Comparison of ENCODE assay signal across 8 cellular contexts in the genomic region with DNA sequence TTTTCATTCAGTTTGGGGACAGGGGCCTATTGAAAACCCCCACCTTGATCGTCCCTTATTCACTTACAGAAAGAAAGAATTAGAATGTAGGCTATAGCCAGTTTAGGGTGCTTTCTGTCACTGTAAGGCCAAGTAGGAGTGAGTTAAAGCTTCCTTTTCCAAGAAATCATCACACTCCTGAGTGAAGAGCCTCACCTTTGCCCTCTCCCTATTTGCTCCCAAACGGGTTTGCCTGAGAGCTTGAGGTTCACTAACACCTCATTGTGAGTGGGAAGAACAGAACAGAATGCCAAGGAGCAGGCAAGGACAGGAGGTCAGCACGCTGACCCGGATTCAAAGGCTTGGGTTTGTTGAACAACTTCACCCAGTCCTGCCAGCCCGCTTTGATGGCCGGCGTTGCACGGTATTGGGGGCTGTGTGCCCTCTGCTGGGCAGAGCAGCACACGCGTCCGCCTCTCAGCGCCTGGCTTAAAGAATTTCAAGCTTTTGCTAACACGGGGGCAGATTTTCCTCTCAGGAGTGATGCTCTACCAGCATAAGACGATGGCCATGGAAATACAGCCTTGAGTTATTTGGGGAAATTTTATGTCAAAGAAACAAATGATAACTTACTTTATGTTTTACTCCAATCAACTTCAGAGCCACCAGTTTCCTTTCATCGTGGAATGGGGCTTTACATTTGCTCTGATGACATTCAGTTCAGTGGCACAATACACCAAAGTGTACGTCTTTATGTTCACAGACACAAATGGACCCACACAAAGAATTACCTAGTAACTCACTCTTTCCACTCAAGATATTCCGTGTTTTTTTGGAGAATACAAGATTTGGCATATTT.
DNase-seq lines count a peak whose midpoint lies in the region; ATAC-seq and TF ChIP-seq lines count a peak whose summit lies in the region.

No MANE protein-coding gene starts in this region.

- peak; percentile 66 to 76 (median 68) for TF ChIP-seq CTCF in nephron (IDR thresholded peaks at IDR 0.05; ENCODE audit: unreplicated experiment in 3 of 3)

- TF ChIP-seq POLR2A in erythroblast (IDR thresholded peaks at IDR 0.05; ENCODE audit: low read length) = no peak

- no peak overlapping the region for H3K27ac Mint-ChIP-seq in nephron

- ATAC-seq in GM18508 (IDR thresholded peaks at IDR 0.05; ENCODE audit: insufficient read depth, unreplicated experiment) (peak; percentile 67), HG03039 (IDR thresholded peaks at IDR 0.05; ENCODE audit: unreplicated experiment) (peak; percentile 73)

- H3K4me3 Mint-ChIP-seq in nephron = no peak overlapping the region

- peaks cover 6% of the 10 kb centered on the region for H3K4me1 Mint-ChIP-seq in nephron

- DNase-seq in C1 segment of cervical spinal cord (lab: John Stamatoyannopoulos, UW) (peak in 12 of 14 donors; percentile 4 to 67 (median 37)), OCI-M1 (lab: John Stamatoyannopoulos, UW) (peak; percentile 70), erythroblast (lab: John Stamatoyannopoulos, UW) (peak; percentile 25 to 42), LoVo (ENCODE audit: low spot score) (no peak), DMS153 treated with DMSO at 0.1 percent for 48 hours (lab: John Stamatoyannopoulos, UW; ENCODE audit: unreplicated experiment) (no peak)

- no peaks in the 10 kb centered on the region for H3K27me3 Mint-ChIP-seq in nephron (ENCODE audit: low read depth)

- H3K36me3 Mint-ChIP-seq in nephron (ENCODE audit: low read depth) = no peaks in the 10 kb centered on the region

- H3K9me3 Mint-ChIP-seq in nephron = no peaks in the 10 kb centered on the region

Comparison
In these comparisons a context has a peak if more than half of its experiments do, and no peak if none do; other contexts are left out.
1. DNase-seq: peak in C1 segment of cervical spinal cord (12 of 14), OCI-M1 (single experiment) and erythroblast (2 of 2); none in LoVo (single experiment) and DMS153 treated with DMSO at 0.1 percent for 48 hours (single experiment).